Comparison of ENCODE assay signal across 8 cellular contexts in genomic region chr1:1232224-1232800, GRCh38. TPM values are rescaled to one million over a fixed set of nuclear protein-coding genes. Genes with fewer than 3 reads are reported as not detected.
A peak's percentile ranks its signal among the peaks of the same experiment; 100 is the strongest.
DNase-seq lines count a peak whose midpoint lies in the region; ATAC-seq and TF ChIP-seq lines count a peak whose summit lies in the region.

Gene B3GALT6 (plus strand): TSS chr1:1232237. CDS start chr1:1232279, 42 bp downstream.

- H3K36me3 Mint-ChIP-seq in activated CD8-positive, alpha-beta T cell treated with anti-CD3 and anti-CD28 coated beads, Interleukin-2, amount 10 ng/mL, durations not matched to agents 7 days and 5 days (ENCODE audit: low read depth): peaks cover 33% of the 10 kb centered on the region

- peaks cover 16% of the 10 kb centered on the region for H4K20me1 ChIP-seq in hepatocyte (ENCODE audit: insufficient read depth, poor library complexity, severe bottlenecking)

- H3K36me3 ChIP-seq in A673 (ENCODE audit: insufficient read depth, low read length, poor library complexity, severe bottlenecking) (peaks cover 29% of the 10 kb centered on the region), hepatocyte (replicated peaks; ENCODE audit: insufficient read depth, low read depth) (no peaks in the 10 kb centered on the region)

- H3K27me3 Mint-ChIP-seq in activated CD8-positive, alpha-beta T cell treated with anti-CD3 and anti-CD28 coated beads, Interleukin-2, amount 10 ng/mL, durations not matched to agents 7 days and 5 days (ENCODE audit: low read depth): no peaks in the 10 kb centered on the region

- peak; percentile 13 for ATAC-seq in GM21825 (IDR thresholded peaks at IDR 0.05; ENCODE audit: unreplicated experiment)
- ATAC-seq in activated CD8-positive, alpha-beta T cell treated with anti-CD3 and anti-CD28 coated beads, Interleukin-2, amount 10 ng/mL, durations not matched to agents 7 days and 5 days: no peak
- ATAC-seq in HG02763 (IDR thresholded peaks at IDR 0.05; ENCODE audit: unreplicated experiment): no peak
- ATAC-seq in HG03097 (IDR thresholded peaks at IDR 0.05; ENCODE audit: low FRiP score, unreplicated experiment): no peak

- H3K4me3 ChIP-seq in A673 (ENCODE audit: low read depth, low read length, poor library complexity, severe bottlenecking) (peak within 1 kb of the TSS; percentile 97), hepatocyte (peak within 1 kb of the TSS; percentile 86), skin epidermis (peak within 1 kb of the TSS; percentile 62 to 97 (median 83))

- no peaks in the 10 kb centered on the region for H3K9me2 ChIP-seq in hepatocyte (replicated peaks; ENCODE audit: insufficient read depth)

- CTCF ChIA-PET in A673 (lab: Charles Lee): no interaction called here
- CTCF ChIA-PET in activated CD8-positive, alpha-beta T cell treated with anti-CD3 and anti-CD28 coated beads, Interleukin-2, amount 10 ng/mL, durations not matched to agents 7 days and 5 days (lab: Charles Lee): interaction anchor here (3.3 kb wide), 1 partner anchor 110 kb away, joined by 37 read pairs; no protein-coding TSS in a partner anchor

- no TSS peak for BruUV-seq in A673 (replicated peaks; lab: Mats Ljungman, UMichigan)

- TF ChIP-seq POLR2A in erythroblast (IDR thresholded peaks at IDR 0.05; ENCODE audit: low read length): no peak

- no peaks in the 10 kb centered on the region for H3K27me3 ChIP-seq in A673 (replicated peaks; ENCODE audit: insufficient read depth, low read depth, low read length, poor library complexity)
- no peaks in the 10 kb centered on the region for H3K27me3 ChIP-seq in hepatocyte

- 47% methylated on average over 56 of the region's 99 CpGs for WGBS in hepatocyte (ENCODE audit: low lambda C conversion rate, missing lambda C conversion rate)

- H3K27ac ChIP-seq in A673 (ENCODE audit: low read depth, low read length, poor library complexity, severe bottlenecking): peak within 1 kb of the TSS; percentile 97
- peak within 1 kb of the TSS; percentile 95 for H3K27ac ChIP-seq in hepatocyte
- peak within 1 kb of the TSS; percentile 88 to 99 (median 97) for H3K27ac ChIP-seq in skin epidermis

- H3K27ac Mint-ChIP-seq in activated CD8-positive, alpha-beta T cell treated with anti-CD3 and anti-CD28 coated beads, Interleukin-2, amount 10 ng/mL, durations not matched to agents 7 days and 5 days: peak within 1 kb of the TSS; percentile 94

- no peaks in the 10 kb centered on the region for H3K9me3 Mint-ChIP-seq in activated CD8-positive, alpha-beta T cell treated with anti-CD3 and anti-CD28 coated beads, Interleukin-2, amount 10 ng/mL, durations not matched to agents 7 days and 5 days (ENCODE audit: insufficient read depth)

- DNase-seq in A673 (ENCODE audit: low spot score) (no peak), hepatocyte (ENCODE audit: low spot score) (no peak), erythroblast (lab: John Stamatoyannopoulos, UW) (no peak)
- no peak for DNase-seq in activated CD8-positive, alpha-beta T cell treated with anti-CD3 and anti-CD28 coated beads, Interleukin-2, amount 10 ng/mL, durations not matched to agents 7 days and 5 days

- peak within 1 kb of the TSS; percentile 95 for H3K4me3 Mint-ChIP-seq in activated CD8-positive, alpha-beta T cell treated with anti-CD3 and anti-CD28 coated beads, Interleukin-2, amount 10 ng/mL, durations not matched to agents 7 days and 5 days

- H2AFZ ChIP-seq in hepatocyte: peak within 1 kb of the TSS; percentile 47

- intact Hi-C loops in A673 (cut with micrococcal nuclease; ENCODE audit: unreplicated experiment): loop anchor here (5.0 kb wide), 1 partner anchor 110 kb away; no protein-coding TSS in a partner anchor

- H3K4me1 Mint-ChIP-seq in activated CD8-positive, alpha-beta T cell treated with anti-CD3 and anti-CD28 coated beads, Interleukin-2, amount 10 ng/mL, durations not matched to agents 7 days and 5 days (ENCODE audit: low read depth): peaks cover 31% of the 10 kb centered on the region

- peak within 1 kb of the TSS; percentile 91 for H3K4me2 ChIP-seq in hepatocyte

- no peak for TF ChIP-seq CTCF in A673 (conservative IDR thresholded peaks at IDR 0.05; ENCODE audit: low read depth, low read length)
- no peak for TF ChIP-seq CTCF in hepatocyte (IDR thresholded peaks at IDR 0.05; ENCODE audit: poor library complexity)

- H3K4me1 ChIP-seq in A673 (ENCODE audit: insufficient read depth, low read length, poor library complexity, severe bottlenecking) (peaks cover 24% of the 10 kb centered on the region), hepatocyte (ENCODE audit: insufficient read depth) (peaks cover 30% of the 10 kb centered on the region)

- POLR2A ChIA-PET in A673 (lab: Charles Lee; ENCODE audit: low non-redundant PET): no interaction called here
- POLR2A ChIA-PET in activated CD8-positive, alpha-beta T cell treated with anti-CD3 and anti-CD28 coated beads, Interleukin-2, amount 10 ng/mL, durations not matched to agents 7 days and 5 days (lab: Charles Lee): no interaction called here

- H3K9me3 ChIP-seq in A673 (ENCODE audit: low read depth, low read length, poor library complexity, severe bottlenecking) (no peaks in the 10 kb centered on the region), hepatocyte (ENCODE audit: low read depth) (no peaks in the 10 kb centered on the region)

- peaks cover 59% of the 10 kb centered on the region for H3K79me2 ChIP-seq in hepatocyte

RNA-seq across cellular contexts. Expression of gene B3GALT6, which starts in this region (rescaled TPM):
- total RNA-seq in A673 (2021): 41.3 and 41.8 TPM in 2 replicates
- 10 to 100 TPM; 21.2 to 22.4 TPM for total RNA-seq in activated CD8-positive, alpha-beta T cell treated with anti-CD3 and anti-CD28 coated beads, Interleukin-2, amount 10 ng/mL, durations not matched to agents 7 days and 5 days
- total RNA-seq in hepatocyte: 28.8 and 28.9 TPM in 2 replicates
- 36.3 and 36.9 TPM in 2 replicates for polyA plus RNA-seq in hepatocyte
